ENCODE assay signal across 17 cellular contexts in genomic region chr3:197576838-197577237, GRCh38. TPM values are rescaled to one million over a fixed set of nuclear protein-coding genes. Genes with fewer than 3 reads are reported as not detected.
DNase-seq lines count a peak whose midpoint lies in the region; ATAC-seq, FAIRE-seq and TF ChIP-seq lines count a peak whose summit lies in the region.
"Had no signal": no experiment of that assay in that cellular context is flagged by ENCODE, and none has a peak within 500 bp of the region (broad histone marks: within the 10 kb centered on the region; RNA-seq: fewer than 3 reads in every experiment).

No MANE protein-coding gene starts in this region.

- H3K23ac ChIP-seq in H9 (ENCODE audit: insufficient read length, low read depth, low read length), result no peak overlapping the region

- H3K27ac Mint-ChIP-seq in H9, result peak overlapping the region; percentile 34 to 94 (median 49); a peak in 4 of 7 replicates
- H3K27ac Mint-ChIP-seq in neural progenitor cell, result no peak overlapping the region
- H3K27ac Mint-ChIP-seq in activated naive CD4-positive, alpha-beta T cell treated with anti-CD3 and anti-CD28 coated beads for 36 hours, result no peak overlapping the region
- H3K27ac Mint-ChIP-seq: B cell; CD8-positive, alpha-beta T cell had no signal

- H3K4me2 ChIP-seq in H9 (ENCODE audit: insufficient read depth, insufficient read length, low read length) (no peak overlapping the region), K562 (ENCODE audit: insufficient read depth, low read length) (no peak overlapping the region; the same call in 1 of the 2 replicates), neural progenitor cell (no peak overlapping the region)
- H3K4me2 ChIP-seq: BLaER1 treated with 17β-estradiol and CSF1 and Interleukin-3, amounts not matched to agents 10 nM and 100 nM had no signal

- TF ChIP-seq EP300 in K562 (IDR thresholded peaks at IDR 0.05; ENCODE audit: low read length), result no peak

- no peak for TF ChIP-seq RAD21 in K562 (CRISPR knock-in tag; conservative IDR thresholded peaks at IDR 0.05 in 1 of 2, IDR thresholded peaks at IDR 0.05 in 1 of 2)

- H4K91ac ChIP-seq in H9 (ENCODE audit: insufficient read length, low read depth, low read length), result no peak overlapping the region

- intact Hi-C loops in K562 (cut with micrococcal nuclease), result no loop called here
- intact Hi-C loops in activated naive CD4-positive, alpha-beta T cell treated with anti-CD3 and anti-CD28 coated beads for 36 hours (cut with micrococcal nuclease), result no loop called here

- TF ChIP-seq POLR2A in K562 (conservative IDR thresholded peaks at IDR 0.05), result no peak

- H2BK20ac ChIP-seq in H9 (ENCODE audit: low read depth, low read length, poor library complexity, severe bottlenecking), result no peak overlapping the region

- H3K27ac ChIP-seq in H9 (ENCODE audit: insufficient read length, low read depth, low read length) (no peak overlapping the region), K562 (ENCODE audit: extremely low read depth, low read depth, low read length) (no peak overlapping the region), iPS-18a (ENCODE audit: low read length) (no peak overlapping the region), neural progenitor cell (no peak overlapping the region)
- H3K27ac ChIP-seq: BLaER1 treated with 17β-estradiol and CSF1 and Interleukin-3, amounts not matched to agents 10 nM and 100 nM had no signal

- in situ Hi-C loops in K562 (cut with MboI), result no loop called here

- H3K27me3 ChIP-seq in H9 (ENCODE audit: insufficient read depth, low read length) (no peaks in the 10 kb centered on the region), K562 (ENCODE audit: control insufficient read depth in 2 of 2, insufficient read depth in 2 of 2, low read length in 2 of 2) (no peaks in the 10 kb centered on the region), iPS-18a (ENCODE audit: control insufficient read depth, insufficient read depth, low read length) (no peaks in the 10 kb centered on the region), neural progenitor cell (no peaks in the 10 kb centered on the region)
- H3K27me3 ChIP-seq: BLaER1 treated with 17β-estradiol and CSF1 and Interleukin-3, amounts not matched to agents 10 nM and 100 nM had no signal

- no peaks in the 10 kb centered on the region; the same call in none of the 2 replicates for H3K27me3 Mint-ChIP-seq in H9 (ENCODE audit: low read depth)
- peaks cover 8% of the 10 kb centered on the region for H3K27me3 Mint-ChIP-seq in neural progenitor cell (ENCODE audit: insufficient read depth, low read depth)
- no peaks in the 10 kb centered on the region for H3K27me3 Mint-ChIP-seq in activated naive CD4-positive, alpha-beta T cell treated with anti-CD3 and anti-CD28 coated beads for 36 hours (ENCODE audit: low read depth)

- H3K4ac ChIP-seq in H9 (ENCODE audit: low read depth, low read length), result no peak overlapping the region

- no CpG with 5 or more reads among the region's 8 CpGs for WGBS in H9 (ENCODE audit: extremely low coverage, insufficient read length, low lambda C conversion rate)
- WGBS in K562 (ENCODE audit: insufficient coverage, low coverage, missing lambda C conversion rate), result 39% methylated on average over 6 of the region's 8 CpGs

- H3K9me3 Mint-ChIP-seq in H9, result peaks cover 15 to 17% of the 10 kb centered on the region in 2 experiments
- H3K9me3 Mint-ChIP-seq in neural progenitor cell, result peaks cover 15% of the 10 kb centered on the region
- no peaks in the 10 kb centered on the region for H3K9me3 Mint-ChIP-seq in activated naive CD4-positive, alpha-beta T cell treated with anti-CD3 and anti-CD28 coated beads for 36 hours
- H3K9me3 Mint-ChIP-seq: CD8-positive, alpha-beta T cell had no signal

- no peaks in the 10 kb centered on the region for H3K36me3 ChIP-seq in K562 (ENCODE audit: control insufficient read depth, insufficient read depth, low read length)
- H3K36me3 ChIP-seq in iPS-18a (ENCODE audit: control insufficient read depth, low read depth, low read length), result no peaks in the 10 kb centered on the region
- no peaks in the 10 kb centered on the region for H3K36me3 ChIP-seq in neural progenitor cell
- H3K36me3 ChIP-seq: BLaER1 treated with 17β-estradiol and CSF1 and Interleukin-3, amounts not matched to agents 10 nM and 100 nM had no signal

- H3K79me2 ChIP-seq in H9 (ENCODE audit: insufficient read depth, low read length) (no peaks in the 10 kb centered on the region), K562 (ENCODE audit: control insufficient read depth, insufficient read depth, low read length) (no peaks in the 10 kb centered on the region), neural progenitor cell (ENCODE audit: low read depth) (no peaks in the 10 kb centered on the region)

- no peak overlapping the region for H3T11ph ChIP-seq in H9 (ENCODE audit: low read length)

- H3K56ac ChIP-seq in H9 (ENCODE audit: insufficient read length, low read depth, low read length), result no peak overlapping the region

- FAIRE-seq in K562 (lab: Jason Lieb, UNC), result no peak
- FAIRE-seq: GM12878 had no signal

- H3K4me3 Mint-ChIP-seq in H9 (peak overlapping the region; percentile 32 to 57), neural progenitor cell (peak overlapping the region; percentile 6)
- H3K4me3 Mint-ChIP-seq in activated naive CD4-positive, alpha-beta T cell treated with anti-CD3 and anti-CD28 coated beads for 36 hours, result no peak overlapping the region
- H3K4me3 Mint-ChIP-seq: B cell; CD8-positive, alpha-beta T cell; GM23338 had no signal

- no peaks in the 10 kb centered on the region for H3K9me1 ChIP-seq in K562 (ENCODE audit: control insufficient read depth, insufficient read depth, low read length)

- H3K4me1 Mint-ChIP-seq in H9 (peaks cover 80 to 84% of the 10 kb centered on the region in 2 experiments), neural progenitor cell (no peaks in the 10 kb centered on the region)
- H3K4me1 Mint-ChIP-seq in activated naive CD4-positive, alpha-beta T cell treated with anti-CD3 and anti-CD28 coated beads for 36 hours (ENCODE audit: low read depth), result no peaks in the 10 kb centered on the region
- H3K4me1 Mint-ChIP-seq: B cell had no signal

- H2AFZ ChIP-seq in H9 (ENCODE audit: low read length) (no peak overlapping the region), K562 (ENCODE audit: low read depth, low read length) (peak overlapping the region; percentile 26; the same call in 1 of the 2 replicates), neural progenitor cell (replicated peaks) (peak overlapping the region; percentile 34)
- H2AFZ ChIP-seq: GM23338 had no signal

- no peaks in the 10 kb centered on the region for H3F3A ChIP-seq in neural progenitor cell (ENCODE audit: low read depth)

- no peaks in the 10 kb centered on the region for H3K79me1 ChIP-seq in H9 (ENCODE audit: insufficient read depth, low read depth, low read length, poor library complexity, severe bottlenecking)

- CTCF ChIA-PET in K562 (lab: Yijun Ruan, JAX; ENCODE audit: low intra/inter-chr PET ratio), result no interaction called here
- CTCF ChIA-PET in activated naive CD4-positive, alpha-beta T cell treated with anti-CD3 and anti-CD28 coated beads for 36 hours (lab: Charles Lee), result interaction anchor here (1.1 kb wide), 2 partner anchors 9 to 18 kb away, joined by 3 to 5 read pairs; no protein-coding TSS in a partner anchor

- no peak overlapping the region for H3K9ac ChIP-seq in H9 (ENCODE audit: extremely low read depth, insufficient read length, low read length)
- H3K9ac ChIP-seq in K562 (ENCODE audit: insufficient read depth in 1 of 2, low read depth in 2 of 2, low read length in 2 of 2), result peak overlapping the region in 1 of 2 experiments; percentile 23; a peak in 1 of 4 replicates
- H3K9ac ChIP-seq in iPS-18a (ENCODE audit: low read length), result no peak overlapping the region
- H3K9ac ChIP-seq in neural progenitor cell, result no peak overlapping the region
- H3K9ac ChIP-seq: BLaER1 treated with 17β-estradiol and CSF1 and Interleukin-3, amounts not matched to agents 10 nM and 100 nM had no signal

- no peaks in the 10 kb centered on the region for H3K23me2 ChIP-seq in H9 (ENCODE audit: insufficient read length, low read depth, low read length, poor library complexity, severe bottlenecking)

- POLR2A ChIA-PET in K562 (lab: Yijun Ruan, JAX), result interaction anchor here (0.9 to 2.3 kb wide), 3 partner anchors 9 to 37 kb away, joined by 3 to 14 read pairs (median 5); no protein-coding TSS in a partner anchor

- H4K5ac ChIP-seq in H9 (ENCODE audit: insufficient read length, low read depth, low read length), result no peak overlapping the region

- no peak overlapping the region for H2BK5ac ChIP-seq in H9 (ENCODE audit: insufficient read length, low read length)

- H3K18ac ChIP-seq in H9 (ENCODE audit: insufficient read length, low read depth, low read length), result peak overlapping the region; percentile 59

- H3K14ac ChIP-seq in H9 (ENCODE audit: insufficient read depth, low read length), result no peak overlapping the region

- DNase-seq in H9 (peak; percentile 44), K562 (ENCODE audit: extremely low read depth in 1 of 4, low spot score in 3 of 4) (no peak), neural progenitor cell (ENCODE audit: low spot score) (no peak), cerebellar nuclear complex (lab: John Stamatoyannopoulos, UW) (no peak)
- no peak for DNase-seq in activated naive CD4-positive, alpha-beta T cell treated with anti-CD3 and anti-CD28 coated beads for 36 hours
- DNase-seq: Calu3; CD8-positive, alpha-beta T cell; DMS79 treated with DMSO at 0.1 percent for 48 hours; GF-D8; H7 had no signal

- no peak overlapping the region for H2BK120ac ChIP-seq in H9 (ENCODE audit: low read depth, low read length, poor library complexity, severe bottlenecking)

- H3K36me3 Mint-ChIP-seq in H9 (ENCODE audit: insufficient read depth in 1 of 3, low read depth in 3 of 3) (peaks cover 2 to 14% (median 13%) of the 10 kb centered on the region in 3 experiments; a peak in 6 of 7 replicates), neural progenitor cell (peaks cover 1% of the 10 kb centered on the region)
- H3K36me3 Mint-ChIP-seq in activated naive CD4-positive, alpha-beta T cell treated with anti-CD3 and anti-CD28 coated beads for 36 hours (ENCODE audit: low read depth), result no peaks in the 10 kb centered on the region
- H3K36me3 Mint-ChIP-seq: CD8-positive, alpha-beta T cell had no signal

- no peak overlapping the region for H4K8ac ChIP-seq in H9 (replicated peaks; ENCODE audit: insufficient read length, low read depth, low read length)

- H2AK5ac ChIP-seq in H9 (ENCODE audit: insufficient read length, low read length), result no peak overlapping the region

- ATAC-seq in K562 (peak; percentile 65), HG03354 (IDR thresholded peaks at IDR 0.05; ENCODE audit: poor library complexity, severe bottlenecking, unreplicated experiment) (no peak)
- ATAC-seq: CD8-positive, alpha-beta T cell; GM23338 had no signal

- no peak overlapping the region for H2BK12ac ChIP-seq in H9 (ENCODE audit: insufficient read length, low read depth, low read length)

- H2BK15ac ChIP-seq in H9 (ENCODE audit: low read depth, low read length), result no peak overlapping the region

- H3K9me3 ChIP-seq in H9 (ENCODE audit: control insufficient read depth, low read depth, low read length), result no peaks in the 10 kb centered on the region
- no peaks in the 10 kb centered on the region for H3K9me3 ChIP-seq in K562 (replicated peaks; ENCODE audit: control insufficient read depth, insufficient read depth, low read depth, low read length)
- H3K9me3 ChIP-seq in iPS-18a (ENCODE audit: control insufficient read depth, low read depth, low read length), result no peaks in the 10 kb centered on the region
- H3K9me3 ChIP-seq in neural progenitor cell (ENCODE audit: low read depth), result no peaks in the 10 kb centered on the region

- no peak overlapping the region for H3K4me3 ChIP-seq in K562
- H3K4me3 ChIP-seq in iPS-18a (ENCODE audit: low read length), result peak overlapping the region; percentile 10
- no peak overlapping the region for H3K4me3 ChIP-seq in neural progenitor cell
- H3K4me3 ChIP-seq: BLaER1 treated with 17β-estradiol and CSF1 and Interleukin-3, amounts not matched to agents 10 nM and 100 nM; GM12878; GM23338 had no signal

- H4K20me1 ChIP-seq in H9 (ENCODE audit: control insufficient read depth, insufficient read depth, insufficient read length) (peaks cover 2% of the 10 kb centered on the region), K562 (replicated peaks; ENCODE audit: control insufficient read depth, insufficient read depth, low read length) (no peaks in the 10 kb centered on the region), neural progenitor cell (ENCODE audit: low read depth) (no peaks in the 10 kb centered on the region)
- H4K20me1 ChIP-seq: BLaER1 treated with 17β-estradiol and CSF1 and Interleukin-3, amounts not matched to agents 10 nM and 100 nM had no signal

- H3K4me1 ChIP-seq in H9 (ENCODE audit: insufficient read depth, low read length), result peaks cover 26% of the 10 kb centered on the region
- peaks cover 20 to 23% of the 10 kb centered on the region in 2 experiments; a peak in 4 of 5 replicates for H3K4me1 ChIP-seq in K562 (replicated peaks in 1 of 2; ENCODE audit: control insufficient read depth in 2 of 2, insufficient read depth in 2 of 2, low read length in 2 of 2)
- peaks cover 64% of the 10 kb centered on the region for H3K4me1 ChIP-seq in iPS-18a (ENCODE audit: control insufficient read depth, low read depth, low read length)
- peaks cover 2% of the 10 kb centered on the region for H3K4me1 ChIP-seq in neural progenitor cell
- H3K4me1 ChIP-seq: BLaER1 treated with 17β-estradiol and CSF1 and Interleukin-3, amounts not matched to agents 10 nM and 100 nM had no signal

- BruUV-seq in K562 (replicated peaks; lab: Mats Ljungman, UMichigan), result no TSS peak

- TF ChIP-seq CTCF in H9 (conservative IDR thresholded peaks at IDR 0.05) (no peak), K562 (IDR thresholded peaks at IDR 0.05 in 2 of 3, conservative IDR thresholded peaks at IDR 0.05 in 1 of 3; ENCODE audit: insufficient read depth in 2 of 3, low read depth in 1 of 3, low read length in 3 of 3) (no peak), neural progenitor cell (IDR thresholded peaks at IDR 0.05) (no peak)

RNA-seq across cellular contexts. Expression of gene BDH1, which starts 21.1 kb away (rescaled TPM):
- total RNA-seq in H9 (2021) (16.3 and 23.8 TPM in 2 replicates), K562 (2014; rRNA removed) (0.29 TPM in 1 of 2 replicates, not detected in the other), K562 (2014; rRNA removed; fragmentation: Illumina TruSeq; extraction: Trizol) (0.11 TPM in 1 of 2 replicates, not detected in the other), K562 (2015; rRNA removed; fragmentation: Illumina TruSeq; extraction: Trizol) (0.04 TPM in 1 of 2 replicates, not detected in the other), K562 (2021) (0.11 and 0.27 TPM in 2 replicates), neural progenitor cell (ENCODE audit: low replicate concordance) (14.1 and 19.4 TPM in 2 replicates)
- 0.60 and 1.0 TPM in 2 replicates for total RNA-seq in K562 (2011; cell fraction: chromatin; rRNA removed; ENCODE audit: low replicate concordance)
- total RNA-seq in K562 (2011; cell fraction: nucleolus; rRNA removed), result 0.26 and 0.33 TPM in 2 replicates
- 0.44 and 1.4 TPM in 2 replicates for total RNA-seq in K562 (2011; cell fraction: nucleoplasm; rRNA removed)
- polyA plus RNA-seq in K562 (2011; rRNA removed) (0.03 and 0.32 TPM in 2 replicates), K562 (2014; fragmentation: Illumina TruSeq; extraction: Trizol) (0.19 TPM in 1 of 2 replicates, not detected in the other), K562 (2014; fragmentation: Nextera tagmentation; extraction: Ambion mirVana) (under 1 TPM; 0.13 to 0.89 TPM), K562 (2014; rRNA removed) (0.07 and 0.69 TPM in 2 replicates)
- polyA plus RNA-seq in K562 (2011; cell fraction: cytosol; rRNA removed), result 0.06 and 0.22 TPM in 2 replicates
- polyA plus RNA-seq in K562 (2011; cell fraction: nucleus; rRNA removed), result 0.38 and 0.94 TPM in 2 replicates
- polyA plus RNA-seq in K562 (2012), result 0.36 and 0.76 TPM in 2 replicates
- polyA minus RNA-seq in K562 (2011; rRNA and poly(A)+ RNA removed), result 0.21 TPM in 1 of 2 replicates, not detected in the other
- not detected in 2 replicates for polyA minus RNA-seq in K562 (2011; cell fraction: cytosol; rRNA and poly(A)+ RNA removed)
- 0.11 and 0.13 TPM in 2 replicates for polyA minus RNA-seq in K562 (2011; cell fraction: nucleus; rRNA and poly(A)+ RNA removed)
- total RNA-seq in activated naive CD4-positive, alpha-beta T cell treated with anti-CD3 and anti-CD28 coated beads for 36 hours, result 10 to 100 TPM; 70.7 to 71.2 TPM
- total RNA-seq: A172 had no signal

Comparison
In these comparisons a context has a peak if more than half of its experiments do, and no peak if none do; other contexts are left out.
1. H3K27ac Mint-ChIP-seq: peak in H9 (3 of 3); none in neural progenitor cell (single experiment) and activated naive CD4-positive, alpha-beta T cell treated with anti-CD3 and anti-CD28 coated beads for 36 hours (single experiment).